13 cellular contexts compared by ENCODE assay signal in the genomic region with DNA sequence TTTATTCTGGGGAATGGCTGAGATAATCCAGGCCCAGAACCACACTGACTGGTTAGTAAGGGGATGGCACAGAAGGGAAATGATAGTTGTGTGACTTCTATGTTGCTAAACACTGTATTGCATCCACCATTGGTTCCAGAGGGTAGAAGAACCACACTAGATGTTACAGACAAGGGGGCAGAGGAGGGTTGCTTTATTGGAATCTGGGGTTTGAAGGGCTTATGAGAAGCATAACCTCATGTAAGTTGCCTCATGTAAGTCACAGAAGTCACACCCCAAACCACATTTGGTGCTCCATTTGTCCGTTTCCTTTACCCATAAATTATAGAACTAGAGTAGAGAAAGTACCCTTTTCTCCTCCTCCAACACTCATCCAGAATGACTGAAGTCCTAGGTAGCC. TPM values are rescaled to one million over a fixed set of nuclear protein-coding genes. Genes with fewer than 3 reads are reported as not detected.
DNase-seq lines count a peak whose midpoint lies in the region; ATAC-seq and TF ChIP-seq lines count a peak whose summit lies in the region.
"Had no signal": no experiment of that assay in that cellular context is flagged by ENCODE, and none has a peak within 500 bp of the region (broad histone marks: within the 10 kb centered on the region; RNA-seq: fewer than 3 reads in every experiment).

No MANE protein-coding gene starts in this region.

- H3K9me3 Mint-ChIP-seq in activated CD4-positive, alpha-beta T cell treated with anti-CD3 and anti-CD28 coated beads, Interleukin-2, amount 10 ng/mL, durations not matched to agents 24 days and 14 days = no peaks in the 10 kb centered on the region
- H3K9me3 Mint-ChIP-seq in activated naive CD8-positive, alpha-beta T cell (ENCODE audit: low read depth) = no peaks in the 10 kb centered on the region
- H3K9me3 Mint-ChIP-seq in stimulated activated naive CD8-positive, alpha-beta T cell treated with anti-CD3 and anti-CD28 coated beads, Interleukin-15, Interleukin-2, amounts not matched to agents 100 ng/mL and 50 ng/mL, for 24 hours = no peaks in the 10 kb centered on the region
- no peaks in the 10 kb centered on the region for H3K9me3 Mint-ChIP-seq in mesothelial cell of epicardium

- H3K27me3 Mint-ChIP-seq in activated CD4-positive, alpha-beta T cell treated with anti-CD3 and anti-CD28 coated beads, Interleukin-2, amount 10 ng/mL, durations not matched to agents 24 days and 14 days = no peaks in the 10 kb centered on the region
- H3K27me3 Mint-ChIP-seq in activated naive CD8-positive, alpha-beta T cell = no peaks in the 10 kb centered on the region
- H3K27me3 Mint-ChIP-seq in stimulated activated naive CD8-positive, alpha-beta T cell treated with anti-CD3 and anti-CD28 coated beads, Interleukin-15, Interleukin-2, amounts not matched to agents 100 ng/mL and 50 ng/mL, for 24 hours = no peaks in the 10 kb centered on the region
- H3K27me3 Mint-ChIP-seq in mesothelial cell of epicardium (ENCODE audit: low read depth) = no peaks in the 10 kb centered on the region
- no peaks in the 10 kb centered on the region for H3K27me3 Mint-ChIP-seq in T-helper 17 cell

- H3K27ac Mint-ChIP-seq in activated CD4-positive, alpha-beta T cell treated with anti-CD3 and anti-CD28 coated beads, Interleukin-2, amount 10 ng/mL, durations not matched to agents 24 days and 14 days = peak overlapping the region; percentile 97
- peak overlapping the region; percentile 98 for H3K27ac Mint-ChIP-seq in activated naive CD8-positive, alpha-beta T cell
- H3K27ac Mint-ChIP-seq in stimulated activated naive CD8-positive, alpha-beta T cell treated with anti-CD3 and anti-CD28 coated beads, Interleukin-15, Interleukin-2, amounts not matched to agents 100 ng/mL and 50 ng/mL, for 24 hours = peak overlapping the region; percentile 94
- H3K27ac Mint-ChIP-seq in mesothelial cell of epicardium (no peak overlapping the region), T-helper 17 cell (no peak overlapping the region)

- peak overlapping the region; percentile 78 for H3K4me3 Mint-ChIP-seq in activated CD4-positive, alpha-beta T cell treated with anti-CD3 and anti-CD28 coated beads, Interleukin-2, amount 10 ng/mL, durations not matched to agents 24 days and 14 days
- H3K4me3 Mint-ChIP-seq in activated naive CD8-positive, alpha-beta T cell = peak overlapping the region; percentile 62
- H3K4me3 Mint-ChIP-seq in stimulated activated naive CD8-positive, alpha-beta T cell treated with anti-CD3 and anti-CD28 coated beads, Interleukin-15, Interleukin-2, amounts not matched to agents 100 ng/mL and 50 ng/mL, for 24 hours = peak overlapping the region; percentile 58
- no peak overlapping the region for H3K4me3 Mint-ChIP-seq in mesothelial cell of epicardium
- no peak overlapping the region for H3K4me3 Mint-ChIP-seq in T-helper 17 cell

- H3K4me1 ChIP-seq in psoas muscle = no peaks in the 10 kb centered on the region

- H3K4me3 ChIP-seq in psoas muscle = no peak overlapping the region

- DNase-seq in activated CD4-positive, alpha-beta T cell treated with anti-CD3 and anti-CD28 coated beads, Interleukin-2, amount 10 ng/mL, durations not matched to agents 24 days and 14 days = peak; percentile 73
- no peak for DNase-seq in activated CD4-positive, alpha-beta T cell treated with anti-CD3 and anti-CD28 coated beads for 4 hours
- DNase-seq in NOMO-1 (lab: John Stamatoyannopoulos, UW; ENCODE audit: unreplicated experiment in 2 of 2) (peak; percentile 83 to 86), psoas muscle (no peak), mesothelial cell of epicardium (ENCODE audit: low spot score in 2 of 2, unreplicated experiment in 2 of 2) (no peak), T-helper 17 cell (no peak)
- DNase-seq: 8988T, DMS53, NCI-H1092 treated with DMSO at 0.1 percent for 48 hours, NCI-H69, posterior cingulate gyrus had no signal

- H3K27ac ChIP-seq in psoas muscle = no peak overlapping the region

- intact Hi-C loops in activated CD4-positive, alpha-beta T cell treated with anti-CD3 and anti-CD28 coated beads, Interleukin-2, amount 10 ng/mL, durations not matched to agents 24 days and 14 days (cut with micrococcal nuclease) = loop anchor here (1.0 to 5.0 kb wide), 9 partner anchors 15 to 144 kb away; a partner anchor contains a TSS
- intact Hi-C loops in psoas muscle (cut with DNase I) = no loop called here

- TF ChIP-seq CTCF in psoas muscle (IDR thresholded peaks at IDR 0.05) (no peak), mesothelial cell of epicardium (IDR thresholded peaks at IDR 0.05; ENCODE audit: unreplicated experiment) (no peak)

- H3K27me3 ChIP-seq in psoas muscle (ENCODE audit: insufficient read depth in 3 of 3, low read length in 2 of 3) = no peaks in the 10 kb centered on the region

- peaks cover 0 to 3% of the 10 kb centered on the region in 2 donors for H3K36me3 ChIP-seq in psoas muscle (ENCODE audit: insufficient read depth in 1 of 2, low read depth in 1 of 2)

- H3K9me3 ChIP-seq in psoas muscle (no peaks in the 10 kb centered on the region), T-helper 17 cell (ENCODE audit: control insufficient read depth, low read length, poor library complexity, severe bottlenecking) (no peaks in the 10 kb centered on the region)

- peaks cover 13% of the 10 kb centered on the region for H3K36me3 Mint-ChIP-seq in activated CD4-positive, alpha-beta T cell treated with anti-CD3 and anti-CD28 coated beads, Interleukin-2, amount 10 ng/mL, durations not matched to agents 24 days and 14 days (ENCODE audit: low read depth)
- peaks cover 10% of the 10 kb centered on the region for H3K36me3 Mint-ChIP-seq in activated naive CD8-positive, alpha-beta T cell
- peaks cover 15% of the 10 kb centered on the region for H3K36me3 Mint-ChIP-seq in stimulated activated naive CD8-positive, alpha-beta T cell treated with anti-CD3 and anti-CD28 coated beads, Interleukin-15, Interleukin-2, amounts not matched to agents 100 ng/mL and 50 ng/mL, for 24 hours (ENCODE audit: low read depth)
- H3K36me3 Mint-ChIP-seq in mesothelial cell of epicardium (peaks cover 5% of the 10 kb centered on the region), T-helper 17 cell (ENCODE audit: low read depth) (peaks cover 6% of the 10 kb centered on the region)

- H3K4me1 Mint-ChIP-seq in activated CD4-positive, alpha-beta T cell treated with anti-CD3 and anti-CD28 coated beads, Interleukin-2, amount 10 ng/mL, durations not matched to agents 24 days and 14 days = peaks cover 58% of the 10 kb centered on the region
- H3K4me1 Mint-ChIP-seq in activated naive CD8-positive, alpha-beta T cell (ENCODE audit: low read depth) = peaks cover 46% of the 10 kb centered on the region
- peaks cover 67% of the 10 kb centered on the region for H3K4me1 Mint-ChIP-seq in stimulated activated naive CD8-positive, alpha-beta T cell treated with anti-CD3 and anti-CD28 coated beads, Interleukin-15, Interleukin-2, amounts not matched to agents 100 ng/mL and 50 ng/mL, for 24 hours (ENCODE audit: low read depth)
- H3K4me1 Mint-ChIP-seq in mesothelial cell of epicardium (peaks cover 5% of the 10 kb centered on the region), T-helper 17 cell (peaks cover 34% of the 10 kb centered on the region)

- WGBS in psoas muscle, 3 donors = 81 to 89% (median 85%) methylated on average over 1 of the region's 1 CpG

- ATAC-seq in psoas muscle = no peak
- no peak for ATAC-seq in T-helper 17 cell

RNA-seq across cellular contexts. Expression of a gene that starts 5.5 kb away (rescaled TPM):
- 501 and 522 TPM in 2 replicates for total RNA-seq in activated CD4-positive, alpha-beta T cell treated with anti-CD3 and anti-CD28 coated beads, Interleukin-2, amount 10 ng/mL, durations not matched to agents 24 days and 14 days
- total RNA-seq in psoas muscle (100 to 1,000 TPM; 176 to 276 (median 262) TPM), mesothelial cell of epicardium (155 to 156 TPM (median 156 TPM) in 3 replicates), T-helper 17 cell (100 to 1,000 TPM; 115 to 117 TPM)
- polyA plus RNA-seq in psoas muscle = 100 to 1,000 TPM; 328 to 653 (median 448) TPM

Comparison
In these comparisons a context has a peak if more than half of its experiments do, and no peak if none do; other contexts are left out.
1. DNase-seq: peak in activated CD4-positive, alpha-beta T cell treated with anti-CD3 and anti-CD28 coated beads, Interleukin-2, amount 10 ng/mL, durations not matched to agents 24 days and 14 days (single experiment) and NOMO-1 (2 of 2); none in activated CD4-positive, alpha-beta T cell treated with anti-CD3 and anti-CD28 coated beads for 4 hours (0 of 2), psoas muscle (0 of 2), mesothelial cell of epicardium (0 of 2) and T-helper 17 cell (0 of 3).
2. H3K27ac Mint-ChIP-seq: peak in activated CD4-positive, alpha-beta T cell treated with anti-CD3 and anti-CD28 coated beads, Interleukin-2, amount 10 ng/mL, durations not matched to agents 24 days and 14 days (single experiment), activated naive CD8-positive, alpha-beta T cell (single experiment) and stimulated activated naive CD8-positive, alpha-beta T cell treated with anti-CD3 and anti-CD28 coated beads, Interleukin-15, Interleukin-2, amounts not matched to agents 100 ng/mL and 50 ng/mL, for 24 hours (single experiment); none in mesothelial cell of epicardium (single experiment) and T-helper 17 cell (single experiment).
3. H3K4me3 Mint-ChIP-seq: peak in activated CD4-positive, alpha-beta T cell treated with anti-CD3 and anti-CD28 coated beads, Interleukin-2, amount 10 ng/mL, durations not matched to agents 24 days and 14 days (single experiment), activated naive CD8-positive, alpha-beta T cell (single experiment) and stimulated activated naive CD8-positive, alpha-beta T cell treated with anti-CD3 and anti-CD28 coated beads, Interleukin-15, Interleukin-2, amounts not matched to agents 100 ng/mL and 50 ng/mL, for 24 hours (single experiment); none in mesothelial cell of epicardium (single experiment) and T-helper 17 cell (single experiment).